ENCODE assay signal across 8 cellular contexts in genomic region chr5:79990598-79991507, GRCh38.
A peak's percentile ranks its signal among the peaks of the same experiment; 100 is the strongest.
DNase-seq lines count a peak whose midpoint lies in the region; ATAC-seq and TF ChIP-seq lines count a peak whose summit lies in the region.

TSS of gene MTX3 (minus strand) at chr5:79991262. CDS start at chr5:79991238, 24 bp downstream.

- H3K27ac Mint-ChIP-seq in nephron progenitor cell, result peak within 1 kb of the TSS; percentile 80
- peak within 1 kb of the TSS; percentile 96 for H3K27ac Mint-ChIP-seq in stimulated activated naive CD8-positive, alpha-beta T cell treated with anti-CD3 and anti-CD28 coated beads, Interleukin-15, Interleukin-2, amounts not matched to agents 100 ng/mL and 50 ng/mL, for 24 hours

- H3K4me1 Mint-ChIP-seq in nephron progenitor cell, result peaks cover 31% of the 10 kb centered on the region
- peaks cover 71% of the 10 kb centered on the region for H3K4me1 Mint-ChIP-seq in stimulated activated naive CD8-positive, alpha-beta T cell treated with anti-CD3 and anti-CD28 coated beads, Interleukin-15, Interleukin-2, amounts not matched to agents 100 ng/mL and 50 ng/mL, for 24 hours (ENCODE audit: low read depth)

- H3K9me3 Mint-ChIP-seq in nephron progenitor cell, result no peaks in the 10 kb centered on the region
- H3K9me3 Mint-ChIP-seq in stimulated activated naive CD8-positive, alpha-beta T cell treated with anti-CD3 and anti-CD28 coated beads, Interleukin-15, Interleukin-2, amounts not matched to agents 100 ng/mL and 50 ng/mL, for 24 hours, result no peaks in the 10 kb centered on the region

- H3K36me3 Mint-ChIP-seq in nephron progenitor cell (ENCODE audit: low read depth), result peaks cover 38% of the 10 kb centered on the region
- H3K36me3 Mint-ChIP-seq in stimulated activated naive CD8-positive, alpha-beta T cell treated with anti-CD3 and anti-CD28 coated beads, Interleukin-15, Interleukin-2, amounts not matched to agents 100 ng/mL and 50 ng/mL, for 24 hours (ENCODE audit: low read depth), result peaks cover 43% of the 10 kb centered on the region

- DNase-seq in DMS53 treated with DMSO at 0.1 percent for 48 hours (lab: John Stamatoyannopoulos, UW; ENCODE audit: unreplicated experiment), result peak; percentile 65
- peak; percentile 89 for DNase-seq in LoVo (ENCODE audit: low spot score)
- DNase-seq in SHP77 (lab: John Stamatoyannopoulos, UW), result peak; percentile 85 to 93
- peak; percentile 95 for DNase-seq in activated effector memory CD4-positive, alpha-beta T cell treated with anti-CD3 and anti-CD28 coated beads, Interleukin-2, amount 50 U/mL, for 16 hours
- peak; percentile 54 for DNase-seq in fibroblast of the conjunctiva (ENCODE audit: low read depth)
- peak; percentile 87 for DNase-seq in nephron progenitor cell

- no peak for TF ChIP-seq CTCF in nephron progenitor cell (IDR thresholded peaks at IDR 0.05)

- ATAC-seq in GM21786 (IDR thresholded peaks at IDR 0.05; ENCODE audit: unreplicated experiment), result peak; percentile 89

- peak within 1 kb of the TSS; percentile 94 for H3K4me3 Mint-ChIP-seq in nephron progenitor cell
- H3K4me3 Mint-ChIP-seq in stimulated activated naive CD8-positive, alpha-beta T cell treated with anti-CD3 and anti-CD28 coated beads, Interleukin-15, Interleukin-2, amounts not matched to agents 100 ng/mL and 50 ng/mL, for 24 hours, result peak within 1 kb of the TSS; percentile 88

- peaks cover 3% of the 10 kb centered on the region for H3K27me3 Mint-ChIP-seq in nephron progenitor cell (ENCODE audit: low read depth, poor library complexity)
- peaks cover 4% of the 10 kb centered on the region for H3K27me3 Mint-ChIP-seq in stimulated activated naive CD8-positive, alpha-beta T cell treated with anti-CD3 and anti-CD28 coated beads, Interleukin-15, Interleukin-2, amounts not matched to agents 100 ng/mL and 50 ng/mL, for 24 hours

Comparison
In these comparisons a context has a peak if more than half of its experiments do, and no peak if none do; other contexts are left out.
1. Peak in every context shown above with its lines: DNase-seq and ATAC-seq.